Comparison of ENCODE assay signal across 10 cellular contexts in the genomic region with DNA sequence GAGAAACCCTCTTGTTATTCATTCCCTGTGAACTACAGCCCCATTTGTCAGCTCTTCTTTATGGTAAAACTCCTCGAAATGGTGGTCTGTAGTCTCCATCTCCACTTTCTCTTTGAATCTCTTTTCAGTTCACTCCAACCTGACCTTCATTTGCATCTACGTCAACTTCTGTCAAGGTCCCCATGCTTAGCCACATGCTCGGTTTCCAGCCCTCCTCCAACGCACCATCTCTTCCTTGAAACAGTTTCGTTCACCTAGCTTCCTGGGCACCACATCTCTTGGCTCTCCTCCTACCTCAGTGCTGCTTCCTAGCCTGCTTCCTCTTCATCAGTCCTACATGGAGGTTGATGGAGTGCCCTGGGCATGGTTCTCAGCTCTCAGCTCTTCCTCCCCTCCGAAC.
"Had no signal": no experiment of that assay in that cellular context is flagged by ENCODE, and none has a peak within 500 bp of the region (broad histone marks: within the 10 kb centered on the region; RNA-seq: fewer than 3 reads in every experiment).

No MANE protein-coding gene starts in this region.

- H3K36me3 ChIP-seq: HAP-1 had no signal

- H3K4me1 Mint-ChIP-seq: GM23338 had no signal

- H2AFZ ChIP-seq: GM23338 had no signal

- H3K4me3 ChIP-seq: GM23338, HAP-1, K562 had no signal

- FAIRE-seq: H1, H54, HTR-8/SVneo, K562 had no signal

- H3K27ac Mint-ChIP-seq: GM23338, HFFc6 had no signal

- H3K4me3 Mint-ChIP-seq: GM23338, HFFc6 had no signal

- H3K4me1 ChIP-seq: HAP-1 had no signal

- ATAC-seq: GM23338, HCT116, K562 had no signal

- H3K9me3 Mint-ChIP-seq: GM23338, HFFc6 had no signal

- DNase-seq: HFFc6, IMR-90, KG1 had no signal

- H3K4me2 ChIP-seq: GM23338 had no signal

- H3K9me3 ChIP-seq: HAP-1 had no signal
